Comparison of ENCODE assay signal across 11 cellular contexts in genomic region chr17:73194514-73195222, GRCh38. TPM values are rescaled to one million over a fixed set of nuclear protein-coding genes. Genes with fewer than 3 reads are reported as not detected.
DNase-seq lines count a peak whose midpoint lies in the region; ATAC-seq, FAIRE-seq and TF ChIP-seq lines count a peak whose summit lies in the region.
"Had no signal": no experiment of that assay in that cellular context is flagged by ENCODE, and none has a peak within 500 bp of the region (broad histone marks: within the 10 kb centered on the region; RNA-seq: fewer than 3 reads in every experiment).

No MANE protein-coding gene starts in this region.

- CTCF ChIA-PET in CD8-positive, alpha-beta memory T cell (lab: Charles Lee) = interaction anchor here (1.5 to 1.6 kb wide), 3 partner anchors 8 to 467 kb away, joined by 4 to 5 read pairs (median 4); no protein-coding TSS in a partner anchor
- CTCF ChIA-PET in K562 (lab: Yijun Ruan, JAX; ENCODE audit: low intra/inter-chr PET ratio) = interaction anchor here (0.6 kb wide), 1 partner anchor 169 kb away, joined by 4 read pairs; no protein-coding TSS in a partner anchor

- H3K4me3 Mint-ChIP-seq in CD8-positive, alpha-beta memory T cell = peak overlapping the region; percentile 49 to 88 (median 67)
- H3K4me3 Mint-ChIP-seq in IgD-negative memory B cell = peak overlapping the region in 3 of 4 donors; percentile 65 to 87 (median 75)
- peak overlapping the region; percentile 75 for H3K4me3 Mint-ChIP-seq in natural killer cell

- H3K27ac Mint-ChIP-seq in CD8-positive, alpha-beta memory T cell = peak overlapping the region in 6 of 8 donors; percentile 29 to 85 (median 64)
- H3K27ac Mint-ChIP-seq in IgD-negative memory B cell (peak overlapping the region in 1 of 3 donors; percentile 59), natural killer cell (no peak overlapping the region)

- H3K4me1 ChIP-seq in CD8-positive, alpha-beta memory T cell (ENCODE audit: insufficient read depth, low read length) = peaks cover 16% of the 10 kb centered on the region
- peaks cover 4 to 17% of the 10 kb centered on the region in 2 experiments; a peak in 4 of 5 replicates for H3K4me1 ChIP-seq in K562 (replicated peaks in 1 of 2; ENCODE audit: control insufficient read depth in 2 of 2, insufficient read depth in 2 of 2, low read length in 2 of 2)
- H3K4me1 ChIP-seq in effector memory CD4-positive, alpha-beta T cell (ENCODE audit: control insufficient read depth, insufficient read depth, low read length, poor library complexity, severe bottlenecking) = peaks cover 9% of the 10 kb centered on the region

- peaks cover 3 to 52% (median 21%) of the 10 kb centered on the region in 3 donors for H3K36me3 Mint-ChIP-seq in CD8-positive, alpha-beta memory T cell
- H3K36me3 Mint-ChIP-seq in IgD-negative memory B cell (peaks cover 3% of the 10 kb centered on the region), natural killer cell (peaks cover 17% of the 10 kb centered on the region)

- H3K9me1 ChIP-seq in K562 (ENCODE audit: control insufficient read depth, insufficient read depth, low read length) = peaks cover 3% of the 10 kb centered on the region

- FAIRE-seq in K562 (lab: Jason Lieb, UNC) = no peak
- FAIRE-seq: colon, pancreas had no signal

- H3K79me2 ChIP-seq in K562 (ENCODE audit: control insufficient read depth, insufficient read depth, low read length) = peaks cover 20% of the 10 kb centered on the region

- peaks cover 26 to 50% (median 34%) of the 10 kb centered on the region in 3 donors for H3K4me1 Mint-ChIP-seq in CD8-positive, alpha-beta memory T cell
- peaks cover 14 to 18% (median 16%) of the 10 kb centered on the region in 3 donors for H3K4me1 Mint-ChIP-seq in IgD-negative memory B cell
- peaks cover 27 to 34% of the 10 kb centered on the region in 2 donors for H3K4me1 Mint-ChIP-seq in natural killer cell

- no peak overlapping the region for H3K9ac ChIP-seq in K562 (ENCODE audit: insufficient read depth in 1 of 2, low read depth in 2 of 2, low read length in 2 of 2)

- ATAC-seq in K562 (no peak), natural killer cell (no peak), HG03354 (IDR thresholded peaks at IDR 0.05; ENCODE audit: poor library complexity, severe bottlenecking, unreplicated experiment) (no peak)
- ATAC-seq: pancreas had no signal

- H2AFZ ChIP-seq in K562 (ENCODE audit: low read depth, low read length) = no peak overlapping the region

- H3K9me3 Mint-ChIP-seq in CD8-positive, alpha-beta memory T cell = no peaks in the 10 kb centered on the region
- H3K9me3 Mint-ChIP-seq in IgD-negative memory B cell (no peaks in the 10 kb centered on the region), natural killer cell (no peaks in the 10 kb centered on the region)

- in situ Hi-C loops in K562 (cut with MboI) = no loop called here

- no peaks in the 10 kb centered on the region for H3K27me3 ChIP-seq in CD8-positive, alpha-beta memory T cell (ENCODE audit: insufficient read depth, low read length, poor library complexity, severe bottlenecking)
- no peaks in the 10 kb centered on the region for H3K27me3 ChIP-seq in K562 (ENCODE audit: control insufficient read depth in 2 of 2, insufficient read depth in 2 of 2, low read length in 2 of 2)
- H3K27me3 ChIP-seq in effector memory CD4-positive, alpha-beta T cell (replicated peaks; ENCODE audit: control insufficient read depth, insufficient read depth, low read length, poor library complexity, severe bottlenecking) = no peaks in the 10 kb centered on the region
- H3K27me3 ChIP-seq: pancreas had no signal

- DNase-seq in CD8-positive, alpha-beta memory T cell = no peak
- DNase-seq in K562 (ENCODE audit: extremely low read depth in 1 of 4, low spot score in 3 of 4) (no peak), natural killer cell (no peak), T1000 (lab: John Stamatoyannopoulos, UW) (no peak), COLO668 (lab: John Stamatoyannopoulos, UW; ENCODE audit: unreplicated experiment) (no peak)
- DNase-seq in effector memory CD4-positive, alpha-beta T cell = no peak
- DNase-seq: pancreas, WERI-Rb-1 had no signal

- BruUV-seq in K562 (replicated peaks; lab: Mats Ljungman, UMichigan) = TSS peak; percentile 39

- H3K36me3 ChIP-seq in CD8-positive, alpha-beta memory T cell (ENCODE audit: insufficient read depth, low read length) = peaks cover 33% of the 10 kb centered on the region
- peaks cover 43% of the 10 kb centered on the region for H3K36me3 ChIP-seq in K562 (ENCODE audit: control insufficient read depth, insufficient read depth, low read length)
- peaks cover 30% of the 10 kb centered on the region for H3K36me3 ChIP-seq in effector memory CD4-positive, alpha-beta T cell (ENCODE audit: control insufficient read depth, insufficient read depth, low read length)

- TF ChIP-seq POLR2A in K562 (conservative IDR thresholded peaks at IDR 0.05) = no peak

- no peak overlapping the region for H3K4me2 ChIP-seq in K562 (ENCODE audit: insufficient read depth, low read length)

- WGBS in K562 (ENCODE audit: insufficient coverage, low coverage, missing lambda C conversion rate) = 78% methylated on average over 14 of the region's 22 CpGs

- POLR2A ChIA-PET in CD8-positive, alpha-beta memory T cell (lab: Charles Lee) = interaction anchor here (0.6 to 0.9 kb wide), 2 partner anchors 28 to 129 kb away, joined by 3 to 6 read pairs; no protein-coding TSS in a partner anchor
- POLR2A ChIA-PET in K562 (lab: Yijun Ruan, JAX) = interaction anchor here (0.6 to 2.9 kb wide), 6 partner anchors 8 to 1036 kb away, joined by 3 to 14 read pairs (median 4); no protein-coding TSS in a partner anchor

- TF ChIP-seq CTCF in K562 (IDR thresholded peaks at IDR 0.05 in 2 of 3, conservative IDR thresholded peaks at IDR 0.05 in 1 of 3; ENCODE audit: insufficient read depth in 2 of 3, low read depth in 1 of 3, low read length in 3 of 3) (no peak), natural killer cell (IDR thresholded peaks at IDR 0.05) (no peak)

- H3K4me3 ChIP-seq in CD8-positive, alpha-beta memory T cell (ENCODE audit: low read length) = no peak overlapping the region
- H3K4me3 ChIP-seq in K562 = no peak overlapping the region
- no peak overlapping the region for H3K4me3 ChIP-seq in effector memory CD4-positive, alpha-beta T cell (ENCODE audit: insufficient read depth, low read depth, low read length, poor library complexity, severe bottlenecking)

- H3K9me3 ChIP-seq in CD8-positive, alpha-beta memory T cell (ENCODE audit: low read length) = no peaks in the 10 kb centered on the region
- no peaks in the 10 kb centered on the region for H3K9me3 ChIP-seq in K562 (replicated peaks; ENCODE audit: control insufficient read depth, insufficient read depth, low read depth, low read length)
- no peaks in the 10 kb centered on the region for H3K9me3 ChIP-seq in effector memory CD4-positive, alpha-beta T cell (ENCODE audit: control insufficient read depth, low read length)
- H3K9me3 ChIP-seq: pancreas had no signal

- 0 out of 2 replicates have a peak, but pooled peaks cover 4% of the 10 kb centered on the region for H4K20me1 ChIP-seq in K562 (replicated peaks; ENCODE audit: control insufficient read depth, insufficient read depth, low read length)

- no peak overlapping the region for H3K27ac ChIP-seq in CD8-positive, alpha-beta memory T cell (ENCODE audit: low read depth, low read length)
- no peak overlapping the region for H3K27ac ChIP-seq in K562 (ENCODE audit: extremely low read depth, low read depth, low read length)
- no peak overlapping the region for H3K27ac ChIP-seq in effector memory CD4-positive, alpha-beta T cell (ENCODE audit: insufficient read depth, low read length, poor library complexity, severe bottlenecking)
- H3K27ac ChIP-seq: WERI-Rb-1 had no signal

- TF ChIP-seq RAD21 in K562 (CRISPR knock-in tag; conservative IDR thresholded peaks at IDR 0.05 in 1 of 2, IDR thresholded peaks at IDR 0.05 in 1 of 2) = no peak

- TF ChIP-seq EP300 in K562 (IDR thresholded peaks at IDR 0.05; ENCODE audit: low read length) = no peak

- intact Hi-C loops in K562 (cut with micrococcal nuclease) (loop anchor here (5.0 kb wide), 2 partner anchors 58 to 178 kb away; no protein-coding TSS in a partner anchor), natural killer cell (cut with micrococcal nuclease) (no loop called here)

- no peaks in the 10 kb centered on the region for H3K27me3 Mint-ChIP-seq in CD8-positive, alpha-beta memory T cell
- H3K27me3 Mint-ChIP-seq in IgD-negative memory B cell (no peaks in the 10 kb centered on the region), natural killer cell (ENCODE audit: low read depth in 2 of 2) (no peaks in the 10 kb centered on the region)

RNA-seq across cellular contexts. Expression of gene COG1, which starts 1.8 kb away (rescaled TPM):
- total RNA-seq in CD8-positive, alpha-beta memory T cell = 10 to 100 TPM; 24.6 to 26.5 TPM
- polyA plus RNA-seq in CD8-positive, alpha-beta memory T cell = 24.0 TPM
- polyA plus RNA-seq in IgD-negative memory B cell = 24.3 TPM
- total RNA-seq in K562 (2011; cell fraction: chromatin; rRNA removed; ENCODE audit: low replicate concordance) = 66.6 and 89.3 TPM in 2 replicates
- total RNA-seq in K562 (2011; cell fraction: nucleolus; rRNA removed) = 46.7 and 60.0 TPM in 2 replicates
- 49.8 and 61.1 TPM in 2 replicates for total RNA-seq in K562 (2011; cell fraction: nucleoplasm; rRNA removed)
- total RNA-seq in K562 (2014; rRNA removed) = 10.8 and 16.6 TPM in 2 replicates
- total RNA-seq in K562 (2014; rRNA removed; fragmentation: Illumina TruSeq; extraction: Trizol) = 12.3 and 14.0 TPM in 2 replicates
- total RNA-seq in K562 (2015; rRNA removed; fragmentation: Illumina TruSeq; extraction: Trizol) = 13.8 and 18.5 TPM in 2 replicates
- 23.9 and 26.8 TPM in 2 replicates for total RNA-seq in K562 (2021)
- 16.2 and 22.8 TPM in 2 replicates for polyA plus RNA-seq in K562 (2011; rRNA removed)
- polyA plus RNA-seq in K562 (2011; cell fraction: cytosol; rRNA removed) = 13.1 and 18.9 TPM in 2 replicates
- 55.2 and 65.8 TPM in 2 replicates for polyA plus RNA-seq in K562 (2011; cell fraction: nucleus; rRNA removed)
- polyA plus RNA-seq in K562 (2012) = 23.6 and 25.0 TPM in 2 replicates
- polyA plus RNA-seq in K562 (2014; fragmentation: Illumina TruSeq; extraction: Trizol) = 19.6 and 28.3 TPM in 2 replicates
- 1 to 10 TPM; 9.5 to 9.9 TPM for polyA plus RNA-seq in K562 (2014; fragmentation: Nextera tagmentation; extraction: Ambion mirVana)
- 12.9 and 13.9 TPM in 2 replicates for polyA plus RNA-seq in K562 (2014; rRNA removed)
- polyA minus RNA-seq in K562 (2011; rRNA and poly(A)+ RNA removed) = 20.6 and 23.9 TPM in 2 replicates
- 15.8 and 17.8 TPM in 2 replicates for polyA minus RNA-seq in K562 (2011; cell fraction: cytosol; rRNA and poly(A)+ RNA removed)
- polyA minus RNA-seq in K562 (2011; cell fraction: nucleus; rRNA and poly(A)+ RNA removed) = 42.4 and 45.0 TPM in 2 replicates
- total RNA-seq in natural killer cell = 10 to 100 TPM; 64.1 to 73.2 (median 68.3) TPM

RNA-seq across cellular contexts. Expression of gene SSTR2, which starts 29.9 kb away (rescaled TPM):
- total RNA-seq in CD8-positive, alpha-beta memory T cell = 1 to 10 TPM in 1 of 2 experiments, under 1 TPM in 1; 0.53 to 1.3 TPM
- not detected for polyA plus RNA-seq in CD8-positive, alpha-beta memory T cell
- polyA plus RNA-seq in IgD-negative memory B cell (not detected), K562 (2011; rRNA removed) (not detected in 2 replicates), K562 (2014; fragmentation: Illumina TruSeq; extraction: Trizol) (not detected in 2 replicates), K562 (2014; fragmentation: Nextera tagmentation; extraction: Ambion mirVana) (under 1 TPM in 1 of 2 experiments, not detected in 1; 0.03 TPM), K562 (2014; rRNA removed) (not detected in 2 replicates)
- total RNA-seq in K562 (2011; cell fraction: chromatin; rRNA removed; ENCODE audit: low replicate concordance) = not detected in 2 replicates
- not detected in 2 replicates for total RNA-seq in K562 (2011; cell fraction: nucleolus; rRNA removed)
- not detected in 2 replicates for total RNA-seq in K562 (2011; cell fraction: nucleoplasm; rRNA removed)
- total RNA-seq in K562 (2014; rRNA removed) (not detected in 2 replicates), K562 (2014; rRNA removed; fragmentation: Illumina TruSeq; extraction: Trizol) (not detected in 2 replicates), K562 (2015; rRNA removed; fragmentation: Illumina TruSeq; extraction: Trizol) (not detected in 2 replicates), K562 (2021) (not detected in 2 replicates), natural killer cell (not detected)
- polyA plus RNA-seq in K562 (2011; cell fraction: cytosol; rRNA removed) = not detected in 2 replicates
- polyA plus RNA-seq in K562 (2011; cell fraction: nucleus; rRNA removed) = not detected in 2 replicates
- polyA plus RNA-seq in K562 (2012) = 0.04 TPM in 2 replicates
- not detected in 2 replicates for polyA minus RNA-seq in K562 (2011; rRNA and poly(A)+ RNA removed)
- polyA minus RNA-seq in K562 (2011; cell fraction: cytosol; rRNA and poly(A)+ RNA removed) = not detected in 2 replicates
- not detected in 2 replicates for polyA minus RNA-seq in K562 (2011; cell fraction: nucleus; rRNA and poly(A)+ RNA removed)

Comparison
In these comparisons a context has a peak if more than half of its experiments do, and no peak if none do; other contexts are left out.
1. H3K27ac Mint-ChIP-seq: peak in CD8-positive, alpha-beta memory T cell (6 of 8); none in natural killer cell (0 of 2).
2. Peak in every context shown above with its lines, with median percentiles within 50 percentile points of each other: H3K4me3 Mint-ChIP-seq.